In the genomic region with DNA sequence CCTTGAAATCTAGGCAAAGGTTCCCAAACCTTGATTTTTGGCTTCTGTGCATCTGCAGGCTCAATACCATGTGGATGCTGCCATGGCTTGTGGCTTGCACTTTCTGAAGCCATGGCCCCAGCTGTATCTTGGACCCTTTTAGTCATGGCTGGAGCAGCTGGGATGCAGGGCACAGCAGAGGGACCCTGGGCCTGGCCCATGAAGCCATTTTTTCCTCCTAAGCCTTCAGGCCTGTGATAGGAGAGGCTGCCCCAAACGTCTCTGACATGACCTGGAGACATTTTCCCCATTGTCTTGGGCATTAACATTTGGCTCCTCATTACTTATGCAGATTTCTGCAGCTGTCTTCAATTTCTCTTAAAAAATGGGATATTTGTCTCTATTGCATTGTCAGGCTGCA, we compare ENCODE assay signal across 34 cellular contexts.
DNase-seq lines count a peak whose midpoint lies in the region; ATAC-seq, FAIRE-seq and TF ChIP-seq lines count a peak whose summit lies in the region.
"Had no signal": no experiment of that assay in that cellular context is flagged by ENCODE, and none has a peak within 500 bp of the region (broad histone marks: within the 10 kb centered on the region; RNA-seq: fewer than 3 reads in every experiment).

No MANE protein-coding gene starts in this region.

- in situ Hi-C loops in K562 (cut with MboI) = no loop called here

- H4K20me1 ChIP-seq in K562 (replicated peaks; ENCODE audit: control insufficient read depth, insufficient read depth, low read length) = no peaks in the 10 kb centered on the region
- H4K20me1 ChIP-seq: BLaER1; BLaER1 treated with 17β-estradiol and CSF1 and Interleukin-3, amounts not matched to agents 10 nM and 100 nM had no signal

- ATAC-seq in A549 (no peak), K562 (no peak)
- ATAC-seq: CD8-positive, alpha-beta T cell had no signal

- no peaks in the 10 kb centered on the region for H3K4me1 ChIP-seq in A549
- H3K4me1 ChIP-seq in HEK293 (ENCODE audit: control insufficient read depth, insufficient read depth, low read length) = no peaks in the 10 kb centered on the region
- no peaks in the 10 kb centered on the region for H3K4me1 ChIP-seq in K562 (replicated peaks in 1 of 2; ENCODE audit: control insufficient read depth in 2 of 2, insufficient read depth in 2 of 2, low read length in 2 of 2)
- no peaks in the 10 kb centered on the region for H3K4me1 ChIP-seq in subcutaneous abdominal adipose tissue (ENCODE audit: control insufficient read depth in 5 of 5, insufficient read depth in 5 of 5, low read length in 5 of 5)
- H3K4me1 ChIP-seq in Peyer's patch = no peaks in the 10 kb centered on the region
- H3K4me1 ChIP-seq: BE2C; BLaER1; BLaER1 treated with 17β-estradiol and CSF1 and Interleukin-3, amounts not matched to agents 10 nM and 100 nM; Caco-2 had no signal

- H3K4me2 ChIP-seq in A549 (no peak overlapping the region), K562 (ENCODE audit: insufficient read depth, low read length) (no peak overlapping the region)
- H3K4me2 ChIP-seq: BLaER1; BLaER1 treated with 17β-estradiol and CSF1 and Interleukin-3, amounts not matched to agents 10 nM and 100 nM had no signal

- no peaks in the 10 kb centered on the region for H3K79me2 ChIP-seq in K562 (ENCODE audit: control insufficient read depth, insufficient read depth, low read length)

- BruUV-seq in K562 (replicated peaks; lab: Mats Ljungman, UMichigan) = no TSS peak

- H3K4me3 ChIP-seq in A549 = no peak overlapping the region
- H3K4me3 ChIP-seq in HEK293 (ENCODE audit: low read depth, low read length) = no peak overlapping the region
- no peak overlapping the region for H3K4me3 ChIP-seq in K562
- H3K4me3 ChIP-seq in subcutaneous abdominal adipose tissue (ENCODE audit: low read depth in 1 of 5, low read length in 5 of 5) = peak overlapping the region in 3 of 5 donors; percentile 11 to 23 (median 19)
- H3K4me3 ChIP-seq in Peyer's patch = no peak overlapping the region
- H3K4me3 ChIP-seq: BLaER1; BLaER1 treated with 17β-estradiol and CSF1 and Interleukin-3, amounts not matched to agents 10 nM and 100 nM had no signal

- intact Hi-C loops in K562 (cut with micrococcal nuclease) = no loop called here

- TF ChIP-seq CTCF in A549 (IDR thresholded peaks at IDR 0.05) (no peak), HEK293 (tag by site-specific recombination; IDR thresholded peaks at IDR 0.05) (no peak), K562 (IDR thresholded peaks at IDR 0.05 in 2 of 3, conservative IDR thresholded peaks at IDR 0.05 in 1 of 3; ENCODE audit: insufficient read depth in 2 of 3, low read depth in 1 of 3, low read length in 3 of 3) (no peak), Peyer's patch (IDR thresholded peaks at IDR 0.05) (no peak)

- FAIRE-seq in A549 (lab: Jason Lieb, UNC) (no peak), K562 (lab: Jason Lieb, UNC) (no peak)
- FAIRE-seq: A204.1, D721Med had no signal

- H3K27me3 ChIP-seq in K562 (ENCODE audit: control insufficient read depth in 2 of 2, insufficient read depth in 2 of 2, low read length in 2 of 2) (no peaks in the 10 kb centered on the region), subcutaneous abdominal adipose tissue (ENCODE audit: control insufficient read depth in 5 of 5, insufficient read depth in 4 of 5, low read length in 5 of 5) (no peaks in the 10 kb centered on the region), Peyer's patch (no peaks in the 10 kb centered on the region)
- H3K27me3 ChIP-seq: BE2C; BLaER1; BLaER1 treated with 17β-estradiol and CSF1 and Interleukin-3, amounts not matched to agents 10 nM and 100 nM had no signal

- POLR2A ChIA-PET in A549 (lab: Yijun Ruan, JAX) (no interaction called here), HEK293 (lab: Yijun Ruan, JAX) (no interaction called here), K562 (lab: Yijun Ruan, JAX) (no interaction called here)

- no peaks in the 10 kb centered on the region for H3K9me1 ChIP-seq in K562 (ENCODE audit: control insufficient read depth, insufficient read depth, low read length)

- TF ChIP-seq EP300 in A549 (IDR thresholded peaks at IDR 0.05) = no peak
- no peak for TF ChIP-seq EP300 in K562 (IDR thresholded peaks at IDR 0.05; ENCODE audit: low read length)

- no peak overlapping the region for H2AFZ ChIP-seq in K562 (ENCODE audit: low read depth, low read length)

- CTCF ChIA-PET in A549 (lab: Yijun Ruan, JAX) (no interaction called here), HEK293 (lab: Yijun Ruan, JAX) (no interaction called here), K562 (lab: Yijun Ruan, JAX; ENCODE audit: low intra/inter-chr PET ratio) (no interaction called here)

- 0% methylated on average over 1 of the region's 1 CpG for WGBS in A549 (ENCODE audit: missing lambda C conversion rate)
- WGBS in K562 (ENCODE audit: insufficient coverage, low coverage, missing lambda C conversion rate) = 0% methylated on average over 1 of the region's 1 CpG

- TF ChIP-seq POLR2A in A549 (IDR thresholded peaks at IDR 0.05; ENCODE audit: low read length) (no peak), K562 (conservative IDR thresholded peaks at IDR 0.05) (no peak), Peyer's patch (IDR thresholded peaks at IDR 0.05) (no peak)

- TF ChIP-seq RAD21 in A549 (conservative IDR thresholded peaks at IDR 0.05 in 1 of 2, IDR thresholded peaks at IDR 0.05 in 1 of 2) = no peak
- TF ChIP-seq RAD21 in K562 (CRISPR knock-in tag; conservative IDR thresholded peaks at IDR 0.05 in 1 of 2, IDR thresholded peaks at IDR 0.05 in 1 of 2) = no peak

- peaks cover 27% of the 10 kb centered on the region; the same call in 2 of the 3 replicates for H3K9me3 ChIP-seq in A549
- H3K9me3 ChIP-seq in HEK293 (ENCODE audit: control insufficient read depth, insufficient read depth, low read depth, low read length) = no peaks in the 10 kb centered on the region; the same call in 1 of the 2 replicates
- H3K9me3 ChIP-seq in K562 (replicated peaks; ENCODE audit: control insufficient read depth, insufficient read depth, low read depth, low read length) = peaks cover 6% of the 10 kb centered on the region
- H3K9me3 ChIP-seq in subcutaneous abdominal adipose tissue (ENCODE audit: control insufficient read depth in 5 of 5, low read length in 5 of 5) = peaks cover 4 to 36% (median 20%) of the 10 kb centered on the region in 5 donors
- H3K9me3 ChIP-seq in Peyer's patch = peaks cover 0 to 20% (median 9%) of the 10 kb centered on the region in 4 donors
- H3K9me3 ChIP-seq: BE2C had no signal

- H3K27ac ChIP-seq in A549 = no peak overlapping the region
- no peak overlapping the region for H3K27ac ChIP-seq in HEK293 (ENCODE audit: extremely low read depth, low read depth, low read length)
- no peak overlapping the region for H3K27ac ChIP-seq in K562 (ENCODE audit: extremely low read depth, low read depth, low read length)
- H3K27ac ChIP-seq in subcutaneous abdominal adipose tissue (ENCODE audit: low read depth, low read length) = no peak overlapping the region
- no peak overlapping the region for H3K27ac ChIP-seq in Peyer's patch
- H3K27ac ChIP-seq: 22Rv1; BLaER1; BLaER1 treated with 17β-estradiol and CSF1 and Interleukin-3, amounts not matched to agents 10 nM and 100 nM; C4-2B had no signal

- DNase-seq in A549 (ENCODE audit: low read depth in 1 of 2, low spot score in 1 of 2) = no peak
- no peak for DNase-seq in K562 (ENCODE audit: extremely low read depth in 1 of 4, low spot score in 3 of 4)
- DNase-seq in activated effector memory CD4-positive, alpha-beta T cell treated with Interleukin-2 at 50 U/mL for 16 hours = no peak
- DNase-seq in NCI-H1930 (lab: John Stamatoyannopoulos, UW) = no peak
- DNase-seq in KG1 (lab: John Stamatoyannopoulos, UW) = no peak
- no peak for DNase-seq in Peyer's patch
- DNase-seq: 8988T; ACHN; AML-193; BE2C; C1 segment of cervical spinal cord; Caco-2; Calu3; CD4-positive, alpha-beta memory T cell; CD4-positive, alpha-beta T cell; CD4-positive, CD25-positive, alpha-beta regulatory T cell; CD8-positive, alpha-beta memory T cell; CD8-positive, alpha-beta T cell; COR-L47; DMS 273 treated with DMSO at 0.1 percent for 48 hours; DMS153; DMS53; DMS79; DMS79 treated with DMSO at 0.1 percent for 48 hours; DND-41; EL had no signal

- H3K9ac ChIP-seq in K562 (ENCODE audit: insufficient read depth in 1 of 2, low read depth in 2 of 2, low read length in 2 of 2) (no peak overlapping the region), subcutaneous abdominal adipose tissue (ENCODE audit: low read length in 5 of 5) (no peak overlapping the region)
- H3K9ac ChIP-seq: BLaER1; BLaER1 treated with 17β-estradiol and CSF1 and Interleukin-3, amounts not matched to agents 10 nM and 100 nM had no signal

- H3K36me3 ChIP-seq in HEK293 (ENCODE audit: control insufficient read depth in 2 of 2, insufficient read depth in 1 of 2, low read length in 2 of 2) (no peaks in the 10 kb centered on the region), K562 (ENCODE audit: control insufficient read depth, insufficient read depth, low read length) (no peaks in the 10 kb centered on the region), subcutaneous abdominal adipose tissue (ENCODE audit: control insufficient read depth in 5 of 5, insufficient read depth in 5 of 5, low read length in 5 of 5) (no peaks in the 10 kb centered on the region), Peyer's patch (no peaks in the 10 kb centered on the region)
- H3K36me3 ChIP-seq: BE2C; BLaER1; BLaER1 treated with 17β-estradiol and CSF1 and Interleukin-3, amounts not matched to agents 10 nM and 100 nM had no signal

TF ChIP-seq in A549, 52 proteins besides CTCF, POLR2A, EP300 and RAD21 (continues in another document):
- TF ChIP-seq SMC3 (IDR thresholded peaks at IDR 0.05) = no peak
- peak; percentile 77 for TF ChIP-seq ZFP36 (IDR thresholded peaks at IDR 0.05; ENCODE audit: borderline replicate concordance, partially characterized antibody)
- TF ChIP-seq MAFK (IDR thresholded peaks at IDR 0.05; ENCODE audit: partially characterized antibody) = no peak

TF ChIP-seq in HEK293, 187 proteins besides CTCF, POLR2A, EP300 and RAD21 (continues in another document):
- TF ChIP-seq ZNF426 (tag by site-specific recombination; IDR thresholded peaks at IDR 0.05) = no peak

TF ChIP-seq in K562, 482 proteins besides CTCF, POLR2A, EP300 and RAD21 (continues in another document):
- no peak for TF ChIP-seq SETDB1 (IDR thresholded peaks at IDR 0.05; ENCODE audit: low read length)

Comparison
In these comparisons a context has a peak if more than half of its experiments do, and no peak if none do; other contexts are left out.
1. H3K4me3 ChIP-seq: peak in subcutaneous abdominal adipose tissue (3 of 5); none in A549 (single experiment), HEK293 (single experiment), K562 (single experiment) and Peyer's patch (0 of 4).